In genomic region chr1:160362168-160362941, GRCh38 we compare ENCODE assay signal across 13 cellular contexts. TPM values are rescaled to one million over a fixed set of nuclear protein-coding genes. Genes with fewer than 3 reads are reported as not detected.
DNase-seq lines count a peak whose midpoint lies in the region; ATAC-seq and TF ChIP-seq lines count a peak whose summit lies in the region.
"Had no signal": no experiment of that assay in that cellular context is flagged by ENCODE, and none has a peak within 500 bp of the region (broad histone marks: within the 10 kb centered on the region; RNA-seq: fewer than 3 reads in every experiment).

No MANE protein-coding gene starts in this region.

- H3K9me1 ChIP-seq in IMR-90 (ENCODE audit: insufficient read depth, low read length): no peaks in the 10 kb centered on the region; the same call in 1 of the 2 replicates

- H3K4me1 ChIP-seq in IMR-90 (ENCODE audit: control insufficient read depth, insufficient read depth, low read length): peaks cover 2% of the 10 kb centered on the region; the same call in 1 of the 2 replicates
- no peaks in the 10 kb centered on the region for H3K4me1 ChIP-seq in thyroid gland
- H3K4me1 ChIP-seq: suprapubic skin had no signal

- no peaks in the 10 kb centered on the region for H3K27me3 Mint-ChIP-seq in T-helper 2 cell treated with Interferon-gamma antibody and Interleukin-4, amounts not matched to agents 5 μg/mL and 100 μg/mL, for 36 hours (ENCODE audit: low read depth)
- H3K27me3 Mint-ChIP-seq in activated naive CD8-positive, alpha-beta T cell treated with anti-CD3 and anti-CD28 coated beads, Interleukin-2, amount 50 U/mL, for 24 hours: no peaks in the 10 kb centered on the region
- peaks cover 6% of the 10 kb centered on the region for H3K27me3 Mint-ChIP-seq in nephron (ENCODE audit: low read depth)

- no TSS peak for BruUV-seq in IMR-90 (replicated peaks; lab: Mats Ljungman, UMichigan)

- TF ChIP-seq RAD21 in IMR-90 (IDR thresholded peaks at IDR 0.05; ENCODE audit: low read length): no peak

- no peak overlapping the region for H2AK9ac ChIP-seq in IMR-90 (replicated peaks; ENCODE audit: low read depth, low read length, poor library complexity)

- 60% methylated on average over 7 of the region's 8 CpGs; no CpG with 5 or more reads in 1 of the 2 experiments for WGBS in IMR-90 (ENCODE audit: extremely low coverage in 2 of 2, insufficient read length in 1 of 2), 2 experiments
- WGBS in thyroid gland, 2 donors: 73 to 76% methylated on average over 8 of the region's 8 CpGs

- H3K4me1 Mint-ChIP-seq in T-helper 2 cell treated with Interferon-gamma antibody and Interleukin-4, amounts not matched to agents 5 μg/mL and 100 μg/mL, for 36 hours (ENCODE audit: low read depth): peaks cover 2% of the 10 kb centered on the region
- no peaks in the 10 kb centered on the region for H3K4me1 Mint-ChIP-seq in activated naive CD8-positive, alpha-beta T cell treated with anti-CD3 and anti-CD28 coated beads, Interleukin-2, amount 50 U/mL, for 24 hours
- H3K4me1 Mint-ChIP-seq in nephron: peaks cover 35% of the 10 kb centered on the region

- H3K79me1 ChIP-seq in IMR-90 (ENCODE audit: low read depth in 1 of 2, low read length in 2 of 2): no peaks in the 10 kb centered on the region

- no peak overlapping the region; the same call in 1 of the 2 replicates for H3K18ac ChIP-seq in IMR-90 (ENCODE audit: low read depth, low read length)

- ATAC-seq in IMR-90 (ENCODE audit: low read depth): no peak; the same call in 1 of the 2 replicates
- no peak for ATAC-seq in activated naive CD8-positive, alpha-beta T cell treated with anti-CD3 and anti-CD28 coated beads, Interleukin-2, amount 50 U/mL, for 24 hours

- peak overlapping the region; percentile 63; the same call in 1 of the 2 replicates for H4K5ac ChIP-seq in IMR-90 (ENCODE audit: low read depth, low read length)

- POLR2A ChIA-PET in IMR-90 (lab: Charles Lee; ENCODE audit: unreplicated experiment): interaction anchor here (0.6 kb wide), 2 partner anchors 21 to 732 kb away, joined by 3 to 5 read pairs; no protein-coding TSS in a partner anchor

- no peak overlapping the region for H3K4me3 ChIP-seq in IMR-90 (ENCODE audit: insufficient read depth, low read depth, low read length)
- no peak overlapping the region for H3K4me3 ChIP-seq in thyroid gland (replicated peaks in 1 of 3)
- H3K4me3 ChIP-seq: suprapubic skin had no signal

- no peak for TF ChIP-seq CTCF in IMR-90 (conservative IDR thresholded peaks at IDR 0.05; ENCODE audit: low read depth, low read length)
- no peak for TF ChIP-seq CTCF in nephron (IDR thresholded peaks at IDR 0.05; ENCODE audit: unreplicated experiment in 3 of 3)
- no peak for TF ChIP-seq CTCF in thyroid gland (IDR thresholded peaks at IDR 0.05)

- peak overlapping the region; percentile 43 for H3K27ac Mint-ChIP-seq in T-helper 2 cell treated with Interferon-gamma antibody and Interleukin-4, amounts not matched to agents 5 μg/mL and 100 μg/mL, for 36 hours
- H3K27ac Mint-ChIP-seq in activated naive CD8-positive, alpha-beta T cell treated with anti-CD3 and anti-CD28 coated beads, Interleukin-2, amount 50 U/mL, for 24 hours: peak overlapping the region; percentile 66
- peak overlapping the region; percentile 17 to 71 (median 23) for H3K27ac Mint-ChIP-seq in nephron

- H4K91ac ChIP-seq in IMR-90 (ENCODE audit: insufficient read depth, low read depth, low read length): peak overlapping the region; percentile 39

- dilution Hi-C loops in IMR-90 (cut with HindIII; ENCODE audit: low sequenced_read_pairs, unreplicated experiment): no loop called here

- in situ Hi-C loops in IMR-90 (cut with MboI; ENCODE audit: low sequenced_read_pairs): no loop called here

- H3K9me3 ChIP-seq in IMR-90 (ENCODE audit: control insufficient read depth, insufficient read depth, low read length) (no peaks in the 10 kb centered on the region), thyroid gland (no peaks in the 10 kb centered on the region)
- H3K9me3 ChIP-seq: suprapubic skin had no signal

- H2AFZ ChIP-seq in IMR-90 (replicated peaks; ENCODE audit: low read length, poor library complexity): peak overlapping the region; percentile 33

- intact Hi-C loops in IMR-90 (cut with micrococcal nuclease) (no loop called here), thyroid gland (cut with DNase I) (no loop called here)

- H2BK5ac ChIP-seq in IMR-90 (ENCODE audit: low read depth, low read length, poor library complexity, severe bottlenecking): peak overlapping the region; percentile 22

- H3K27me3 ChIP-seq in IMR-90 (ENCODE audit: control insufficient read depth, insufficient read depth, low read length): no peaks in the 10 kb centered on the region; the same call in 1 of the 2 replicates
- H3K27me3 ChIP-seq in thyroid gland: no peaks in the 10 kb centered on the region
- H3K27me3 ChIP-seq: suprapubic skin had no signal

- no peak overlapping the region for H3K23ac ChIP-seq in IMR-90 (ENCODE audit: low read depth, low read length)

- H3K9me3 Mint-ChIP-seq in T-helper 2 cell treated with Interferon-gamma antibody and Interleukin-4, amounts not matched to agents 5 μg/mL and 100 μg/mL, for 36 hours: no peaks in the 10 kb centered on the region
- H3K9me3 Mint-ChIP-seq in activated naive CD8-positive, alpha-beta T cell treated with anti-CD3 and anti-CD28 coated beads, Interleukin-2, amount 50 U/mL, for 24 hours: no peaks in the 10 kb centered on the region
- H3K9me3 Mint-ChIP-seq in nephron: no peaks in the 10 kb centered on the region

- peak overlapping the region; percentile 64 for H2BK120ac ChIP-seq in IMR-90 (ENCODE audit: low read depth, low read length)

- H3K27ac ChIP-seq in IMR-90 (ENCODE audit: insufficient read depth, low read length) (peak overlapping the region; percentile 60; the same call in 1 of the 2 replicates), thyroid gland (no peak overlapping the region)
- H3K27ac ChIP-seq: suprapubic skin had no signal

- DNase-seq in T-helper 2 cell treated with Interferon-gamma antibody and Interleukin-4, amounts not matched to agents 5 μg/mL and 100 μg/mL, for 36 hours (ENCODE audit: low spot score): no peak
- DNase-seq in T-helper 2 cell (no peak), IMR-90 (no peak), HT-29 (ENCODE audit: low spot score) (no peak), thyroid gland (no peak), NCI-H146 treated with DMSO at 0.1 percent for 48 hours (lab: John Stamatoyannopoulos, UW; ENCODE audit: unreplicated experiment) (no peak)
- no peak for DNase-seq in activated naive CD8-positive, alpha-beta T cell treated with anti-CD3 and anti-CD28 coated beads, Interleukin-2, amount 50 U/mL, for 24 hours
- DNase-seq: activated CD4-positive, alpha-beta T cell treated with anti-CD3 and anti-CD28 coated beads for 1 hour; amniotic stem cell; NCI-H1105 treated with DMSO at 0.1 percent for 48 hours; nucleus accumbens had no signal

- peak overlapping the region; percentile 78 for H3K14ac ChIP-seq in IMR-90 (replicated peaks; ENCODE audit: low read depth, low read length)

- H3K4ac ChIP-seq in IMR-90 (ENCODE audit: low read depth, low read length): peak overlapping the region; percentile 56

- peak overlapping the region; percentile 40 to 76 for H4K8ac ChIP-seq in IMR-90 (ENCODE audit: low read depth in 2 of 2, low read length in 2 of 2)

- TF ChIP-seq POLR2A in IMR-90 (IDR thresholded peaks at IDR 0.05; ENCODE audit: low read depth, low read length) (no peak), thyroid gland (IDR thresholded peaks at IDR 0.05) (no peak)

- H2BK20ac ChIP-seq in IMR-90 (ENCODE audit: low read depth, low read length): peak overlapping the region; percentile 42; the same call in 1 of the 2 replicates

- no peak overlapping the region for H3K56ac ChIP-seq in IMR-90 (ENCODE audit: extremely low read depth, insufficient read depth, low read length)

- H2AK5ac ChIP-seq in IMR-90 (ENCODE audit: low read depth, low read length): 0 out of 2 replicates have a peak overlapping the region, but pooled peaks have one; percentile 50

- peaks cover 17% of the 10 kb centered on the region for H3K36me3 Mint-ChIP-seq in T-helper 2 cell treated with Interferon-gamma antibody and Interleukin-4, amounts not matched to agents 5 μg/mL and 100 μg/mL, for 36 hours (ENCODE audit: low read depth)
- peaks cover 20% of the 10 kb centered on the region for H3K36me3 Mint-ChIP-seq in activated naive CD8-positive, alpha-beta T cell treated with anti-CD3 and anti-CD28 coated beads, Interleukin-2, amount 50 U/mL, for 24 hours (ENCODE audit: low read depth)
- H3K36me3 Mint-ChIP-seq in nephron (ENCODE audit: low read depth): peaks cover 28% of the 10 kb centered on the region

- H3K4me2 ChIP-seq in IMR-90 (ENCODE audit: low read depth, low read length): no peak overlapping the region

- CTCF ChIA-PET in IMR-90 (lab: Yijun Ruan, JAX): no interaction called here

- no peak overlapping the region; the same call in 2 of the 3 replicates for H2BK15ac ChIP-seq in IMR-90 (ENCODE audit: low read depth, low read length)

- H4K20me1 ChIP-seq in IMR-90 (ENCODE audit: insufficient read depth, low read length): no peaks in the 10 kb centered on the region; the same call in 1 of the 2 replicates

- H3K36me3 ChIP-seq in IMR-90 (ENCODE audit: control insufficient read depth, insufficient read depth, low read length): peaks cover 15% of the 10 kb centered on the region
- H3K36me3 ChIP-seq in thyroid gland: peaks cover 11 to 13% of the 10 kb centered on the region in 2 donors

- H3K9ac ChIP-seq in IMR-90 (ENCODE audit: low read depth, low read length): no peak overlapping the region

- no peak overlapping the region for H3K4me3 Mint-ChIP-seq in T-helper 2 cell treated with Interferon-gamma antibody and Interleukin-4, amounts not matched to agents 5 μg/mL and 100 μg/mL, for 36 hours
- no peak overlapping the region for H3K4me3 Mint-ChIP-seq in activated naive CD8-positive, alpha-beta T cell treated with anti-CD3 and anti-CD28 coated beads, Interleukin-2, amount 50 U/mL, for 24 hours
- H3K4me3 Mint-ChIP-seq in nephron: no peak overlapping the region

RNA-seq across cellular contexts. Expression of gene NHLH1, which starts 4.5 kb away (rescaled TPM):
- total RNA-seq in IMR-90 (2012; rRNA removed) (not detected in 2 replicates), thyroid gland (not detected)
- polyA plus RNA-seq in IMR-90 (2012; rRNA removed): 0.14 and 0.26 TPM in 2 replicates
- polyA plus RNA-seq in IMR-90 (2012; cell fraction: cytosol; rRNA removed): 0.02 and 0.04 TPM in 2 replicates
- 0.73 and 0.82 TPM in 2 replicates for polyA plus RNA-seq in IMR-90 (2012; cell fraction: nucleus; rRNA removed; ENCODE audit: low replicate concordance)
- not detected in 2 replicates for total RNA-seq in HT-29 (2014; rRNA removed; shearing (Covaris generic))

RNA-seq across cellular contexts. Expression of gene NCSTN, which starts 19.2 kb away (rescaled TPM):
- total RNA-seq in IMR-90 (2012; rRNA removed) (46.7 and 60.2 TPM in 2 replicates), thyroid gland (10 to 100 TPM; 50.8 to 80.1 (median 68.5) TPM)
- 182 and 194 TPM in 2 replicates for polyA plus RNA-seq in IMR-90 (2012; rRNA removed)
- 91.0 and 111 TPM in 2 replicates for polyA plus RNA-seq in IMR-90 (2012; cell fraction: cytosol; rRNA removed)
- 133 and 187 TPM in 2 replicates for polyA plus RNA-seq in IMR-90 (2012; cell fraction: nucleus; rRNA removed; ENCODE audit: low replicate concordance)
- total RNA-seq in HT-29 (2014; rRNA removed; shearing (Covaris generic)): 26.0 and 30.9 TPM in 2 replicates

RNA-seq across cellular contexts. Expression of gene COPA, which starts 19.3 kb away (rescaled TPM):
- total RNA-seq in IMR-90 (2012; rRNA removed): 377 and 436 TPM in 2 replicates
- polyA plus RNA-seq in IMR-90 (2012; rRNA removed): 201 and 204 TPM in 2 replicates
- 82.2 and 103 TPM in 2 replicates for polyA plus RNA-seq in IMR-90 (2012; cell fraction: cytosol; rRNA removed)
- 78.3 and 211 TPM in 2 replicates for polyA plus RNA-seq in IMR-90 (2012; cell fraction: nucleus; rRNA removed; ENCODE audit: low replicate concordance)
- total RNA-seq in HT-29 (2014; rRNA removed; shearing (Covaris generic)): 73.9 and 74.3 TPM in 2 replicates
- total RNA-seq in thyroid gland: 100 to 1,000 TPM; 172 to 334 (median 182) TPM

RNA-seq across cellular contexts. Expression of gene VANGL2, which starts 38.0 kb away (rescaled TPM):
- 0.28 and 0.36 TPM in 2 replicates for total RNA-seq in IMR-90 (2012; rRNA removed)
- polyA plus RNA-seq in IMR-90 (2012; rRNA removed): 3.2 and 3.6 TPM in 2 replicates
- 1.3 and 2.4 TPM in 2 replicates for polyA plus RNA-seq in IMR-90 (2012; cell fraction: cytosol; rRNA removed)
- polyA plus RNA-seq in IMR-90 (2012; cell fraction: nucleus; rRNA removed; ENCODE audit: low replicate concordance): 6.1 and 8.1 TPM in 2 replicates
- 1.5 and 1.6 TPM in 2 replicates for total RNA-seq in HT-29 (2014; rRNA removed; shearing (Covaris generic))
- total RNA-seq in thyroid gland: 10 to 100 TPM in 1 of 4 donors, 1 to 10 TPM in 3; 5.8 to 28.5 (median 7.8) TPM
